ENCODE assay signal across 17 cellular contexts in genomic region chr12:112199136-112199535, GRCh38.
"Had no signal": no experiment of that assay in that cellular context is flagged by ENCODE, and none has a peak within 500 bp of the region (broad histone marks: within the 10 kb centered on the region; RNA-seq: fewer than 3 reads in every experiment).

No MANE protein-coding gene starts in this region.

- H3K27ac ChIP-seq: epithelial cell of prostate, gastroesophageal sphincter, heart right ventricle, lower lobe of right lung, pancreas, sigmoid colon, thyroid gland, uterus had no signal

- DNase-seq: activated CD4-positive, alpha-beta T cell treated with anti-CD3 and anti-CD28 coated beads, Interleukin-2, amount 50 U/mL, for 4 hours; activated CD4-positive, CD25-positive, alpha-beta regulatory T cell treated with anti-CD3 and anti-CD28 coated beads, Interleukin-2, amount 50 U/mL, for 72 hours; activated naive CD4-positive, alpha-beta T cell; activated naive CD8-positive, alpha-beta T cell treated with anti-CD3 and anti-CD28 coated beads, Interleukin-2, amount 10 ng/mL, durations not matched to agents 7 days and 5 days; activated T-cell treated with anti-CD3 and anti-CD28 coated beads for 4 hours; anterior cingulate cortex; heart right ventricle; left colon; lower lobe of right lung; naive thymus-derived CD8-positive, alpha-beta T cell; pancreas; sigmoid colon; stimulated activated naive B cell treated with anti-CD40 and anti-IgM and Interleukin-4, amounts not matched to agents 10 μg/mL and 1 μg/mL and 100 μg/mL, for 72 hours; thyroid gland; uterus had no signal

- ATAC-seq: gastroesophageal sphincter; heart right ventricle; left colon; lower lobe of right lung; naive thymus-derived CD8-positive, alpha-beta T cell; stimulated activated naive B cell treated with anti-CD40 and anti-IgM and Interleukin-4, amounts not matched to agents 10 μg/mL and 1 μg/mL and 100 μg/mL, for 72 hours had no signal

- H3K27me3 ChIP-seq: gastroesophageal sphincter, heart right ventricle, pancreas, sigmoid colon, thyroid gland, uterus had no signal

- H3K9me3 ChIP-seq: gastroesophageal sphincter, heart right ventricle, lower lobe of right lung, pancreas, sigmoid colon, thyroid gland, uterus had no signal

- H3K4me3 ChIP-seq: gastroesophageal sphincter, heart right ventricle, lower lobe of right lung, pancreas, sigmoid colon, thyroid gland, uterus had no signal

- H3K4me1 ChIP-seq: gastroesophageal sphincter, heart right ventricle, lower lobe of right lung, pancreas, sigmoid colon, uterus had no signal
